8 cellular contexts compared by ENCODE assay signal in the genomic region with DNA sequence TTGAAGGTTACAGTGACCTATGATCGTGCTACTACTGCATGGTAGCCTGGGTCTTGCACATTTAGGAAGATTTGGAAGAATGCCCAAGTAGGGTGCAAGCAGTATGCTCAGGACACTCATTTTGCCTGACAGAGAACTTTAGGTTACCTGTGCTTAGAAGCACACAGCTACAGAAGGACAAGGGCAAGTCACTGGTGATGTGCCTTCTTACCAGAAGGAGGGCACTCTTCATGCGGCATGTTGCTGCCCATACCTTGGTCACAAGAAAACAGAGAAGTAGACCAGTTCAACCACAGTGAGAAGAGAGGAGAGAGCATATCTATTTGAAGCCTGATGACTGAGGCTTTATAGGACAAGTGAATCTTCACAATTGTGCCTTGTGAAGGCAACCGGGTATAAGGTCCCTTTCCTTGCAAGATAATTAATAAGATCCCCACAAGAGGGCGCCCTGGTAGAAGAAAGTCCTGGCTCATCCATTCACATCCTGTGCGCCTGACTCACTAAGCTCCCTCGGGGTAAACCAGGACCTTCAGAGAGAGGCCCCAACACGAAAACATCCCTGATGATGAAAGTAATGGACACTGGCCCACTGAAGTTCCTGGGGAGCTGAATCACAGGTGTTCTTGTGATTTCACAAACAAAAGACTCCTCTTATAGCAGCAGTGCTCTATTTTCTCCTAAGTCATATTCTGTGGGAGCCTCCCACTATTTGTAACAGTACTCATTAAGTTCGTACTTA.
DNase-seq lines count a peak whose midpoint lies in the region; ATAC-seq and TF ChIP-seq lines count a peak whose summit lies in the region.

No MANE protein-coding gene starts in this region.

- ATAC-seq in GM18868 (IDR thresholded peaks at IDR 0.05; ENCODE audit: unreplicated experiment) (peak; percentile 95), HG03097 (IDR thresholded peaks at IDR 0.05; ENCODE audit: low FRiP score, unreplicated experiment) (peak; percentile 75)

- DNase-seq in AG09319 (ENCODE audit: extremely low read depth, low read depth) (peak; percentile 94), NCI-H2196 (lab: John Stamatoyannopoulos, UW; ENCODE audit: unreplicated experiment) (peak; percentile 84), cerebellar cortex (ENCODE audit: low spot score) (peak; percentile 93), left kidney (ENCODE audit: low read depth, low spot score) (peak; percentile 95)
- DNase-seq in activated CD4-positive, CD25-positive, alpha-beta regulatory T cell treated with anti-CD3 and anti-CD28 coated beads, Interleukin-2, amount 50 U/mL, for 16 hours (ENCODE audit: low read depth, low spot score), result peak; percentile 50
- peak; percentile 77 to 83 for DNase-seq in stimulated activated CD4-positive, alpha-beta T cell treated with anti-CD3 and anti-CD28 coated beads, Interleukin-2, amount 100 ng/mL, for 48 hours

- peak; percentile 50 for TF ChIP-seq CTCF in AG09319 (IDR thresholded peaks at IDR 0.05; ENCODE audit: low read depth, low read length)

Comparison
In these comparisons a context has a peak if more than half of its experiments do, and no peak if none do; other contexts are left out.
1. Peak in every context shown above with its lines: DNase-seq and ATAC-seq.